Comparison of ENCODE assay signal across 21 cellular contexts in the genomic region with DNA sequence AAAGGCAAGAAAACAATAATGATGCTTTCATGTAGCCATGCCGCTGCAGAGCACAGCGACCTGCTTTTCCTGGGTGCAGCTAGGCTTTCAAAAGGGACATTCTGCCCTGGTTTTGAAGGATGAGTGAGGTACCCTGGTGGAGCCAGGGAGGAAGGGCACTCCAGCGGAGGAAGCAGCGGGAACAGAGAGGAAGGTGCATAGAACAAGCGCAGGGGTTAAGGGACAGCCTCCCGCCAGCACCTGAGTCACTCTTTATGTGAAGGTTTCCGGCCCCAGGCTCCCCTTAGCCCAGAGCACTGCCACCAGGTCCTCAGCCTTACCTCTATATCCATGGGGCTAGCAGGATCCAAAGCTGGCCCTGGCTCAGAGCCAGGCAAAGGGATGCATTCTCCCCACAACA.
"Had no signal": no experiment of that assay in that cellular context is flagged by ENCODE, and none has a peak within 500 bp of the region (broad histone marks: within the 10 kb centered on the region; RNA-seq: fewer than 3 reads in every experiment).

No MANE protein-coding gene starts in this region.

- ATAC-seq: gastroesophageal sphincter; heart right ventricle; left lung; pancreas; right cardiac atrium; stimulated activated naive CD8-positive, alpha-beta T cell treated with anti-CD3 and anti-CD28 coated beads, Interleukin-15, Interleukin-2, amounts not matched to agents 100 U/mL and 50 U/mL, for 24 hours; T-cell had no signal

- H3K27me3 ChIP-seq: breast epithelium, colonic mucosa, gastroesophageal sphincter, left lung, pancreas had no signal

- H3K36me3 ChIP-seq: breast epithelium, colonic mucosa, gastroesophageal sphincter, heart right ventricle, left lung, neutrophil, pancreas had no signal

- FAIRE-seq: pancreas, TTC549 had no signal

- H3K27ac ChIP-seq: breast epithelium, colonic mucosa, gastroesophageal sphincter, heart right ventricle, left lung, neutrophil, pancreas had no signal

- H3K9me3 ChIP-seq: breast epithelium, colonic mucosa, gastroesophageal sphincter, heart right ventricle, neutrophil, pancreas had no signal

- H3K4me3 Mint-ChIP-seq: activated naive CD8-positive, alpha-beta T cell; mesothelial cell of epicardium; natural killer cell; T-cell had no signal

- H3K4me1 ChIP-seq: breast epithelium, colonic mucosa, gastroesophageal sphincter, heart right ventricle, left lung, pancreas had no signal

- H3K36me3 Mint-ChIP-seq: activated naive CD8-positive, alpha-beta T cell; mesothelial cell of epicardium; natural killer cell had no signal

- H3K4me1 Mint-ChIP-seq: natural killer cell, T-cell had no signal

- H3K9me3 Mint-ChIP-seq: natural killer cell had no signal

- H3K4me3 ChIP-seq: breast epithelium, colonic mucosa, gastroesophageal sphincter, heart right ventricle, left lung, lung, pancreas had no signal

- DNase-seq: activated gamma-delta T cell treated with Interleukin-2 at 50 U/mL for 16 hours; activated T-cell treated with anti-CD3 and anti-CD28 coated beads, Interleukin-2, amount 50 U/mL, for 1 hour; amniotic stem cell; colonic mucosa; heart right ventricle; kidney glomerular epithelial cell; left lung; natural killer cell; pancreas; stimulated activated CD4-positive, alpha-beta T cell treated with anti-CD3 and anti-CD28 coated beads, Interleukin-12 subunit alpha, Interleukin-12 subunit beta, amount 100 ng/mL, for 4 hours; stimulated activated CD4-positive, alpha-beta T cell treated with anti-CD3 and anti-CD28 coated beads, Interleukin-4, amount 100 ng/mL, for 4 hours; stimulated activated naive CD8-positive, alpha-beta T cell treated with anti-CD3 and anti-CD28 coated beads, Interleukin-15, Interleukin-2, amounts not matched to agents 100 U/mL and 50 U/mL, for 24 hours; T-cell had no signal

- H3K27me3 Mint-ChIP-seq: activated naive CD8-positive, alpha-beta T cell had no signal

- H3K27ac Mint-ChIP-seq: activated naive CD8-positive, alpha-beta T cell; mesothelial cell of epicardium; natural killer cell; T-cell had no signal
